ENCODE assay signal across 18 cellular contexts in genomic region chr11:66631883-66632282, GRCh38. TPM values are rescaled to one million over a fixed set of nuclear protein-coding genes. Genes with fewer than 3 reads are reported as not detected.
"Had no signal": no experiment of that assay in that cellular context is flagged by ENCODE, and none has a peak within 500 bp of the region (broad histone marks: within the 10 kb centered on the region; RNA-seq: fewer than 3 reads in every experiment).

No MANE protein-coding gene starts in this region.

- DNase-seq: activated CD4-positive, alpha-beta T cell treated with anti-CD3 and anti-CD28 coated beads for 4 hours; activated CD8-positive, alpha-beta memory T cell treated with anti-CD3 and anti-CD28 coated beads, Interleukin-2, amount 50 U/mL, for 48 hours; activated naive CD4-positive, alpha-beta T cell treated with anti-CD3 and anti-CD28 coated beads for 36 hours; caudate nucleus; hypothalamus; kidney glomerular epithelial cell; occipital lobe; stimulated activated CD4-positive, alpha-beta T cell treated with anti-CD3 and anti-CD28 coated beads, Interleukin-4, amount 100 ng/mL, for 4 hours; stimulated activated CD8-positive, alpha-beta memory T cell treated with anti-CD3 and anti-CD28 coated beads, Interleukin-4, amount 100 ng/mL, for 48 hours; stomach; testis had no signal

- H3K27me3 Mint-ChIP-seq: progenitor cell of endocrine pancreas had no signal

- ATAC-seq: esophagus mucosa, right cardiac atrium had no signal

- H3K4me3 Mint-ChIP-seq: activated naive CD4-positive, alpha-beta T cell treated with anti-CD3 and anti-CD28 coated beads for 36 hours; nephron had no signal

- H3K9me3 Mint-ChIP-seq: activated naive CD4-positive, alpha-beta T cell treated with anti-CD3 and anti-CD28 coated beads for 36 hours; activated T-helper 2 cell treated with anti-CD3 and anti-CD28 coated beads, Interferon-gamma antibody, Interleukin-2, Interleukin-4, amounts not matched to agents 10 μg/mL and 5 μg/mL and 100 μg/mL, durations not matched to agents 14 hours and 24 hours and 36 hours; nephron had no signal

- H3K9me3 ChIP-seq: stomach, testis had no signal

- H3K27ac Mint-ChIP-seq: activated naive CD4-positive, alpha-beta T cell treated with anti-CD3 and anti-CD28 coated beads for 36 hours; activated T-helper 2 cell treated with anti-CD3 and anti-CD28 coated beads, Interferon-gamma antibody, Interleukin-2, Interleukin-4, amounts not matched to agents 10 μg/mL and 5 μg/mL and 100 μg/mL, durations not matched to agents 14 hours and 24 hours and 36 hours; progenitor cell of endocrine pancreas had no signal

- H3K4me1 Mint-ChIP-seq: nephron had no signal

RNA-seq across cellular contexts. Expression of gene CCDC87, which starts 39.0 kb away (rescaled TPM):
- total RNA-seq: mesenteric fat pad, urinary bladder had no signal
